Comparison of ENCODE assay signal across 8 cellular contexts in genomic region chr10:29646960-29647431, GRCh38.
DNase-seq lines count a peak whose midpoint lies in the region; ATAC-seq and TF ChIP-seq lines count a peak whose summit lies in the region.

No MANE protein-coding gene starts in this region.

- no peak for ATAC-seq in memory B cell (ENCODE audit: low read depth)
- ATAC-seq in HG03432 (IDR thresholded peaks at IDR 0.05; ENCODE audit: unreplicated experiment): no peak
- no peak for ATAC-seq in GM21619 (IDR thresholded peaks at IDR 0.05; ENCODE audit: unreplicated experiment)

- H3K36me3 Mint-ChIP-seq in activated T-cell treated with anti-CD3 and anti-CD28 coated beads, Interleukin-2, amount 50 U/mL, for 24 hours (ENCODE audit: low read depth): no peaks in the 10 kb centered on the region
- no peaks in the 10 kb centered on the region for H3K36me3 Mint-ChIP-seq in memory B cell

- DNase-seq in activated T-cell treated with anti-CD3 and anti-CD28 coated beads, Interleukin-2, amount 50 U/mL, for 24 hours: no peak
- DNase-seq in activated T-cell treated with anti-CD3 and anti-CD28 coated beads for 4 hours (no peak), memory B cell (ENCODE audit: low spot score in 2 of 2) (no peak), tibial artery (no peak), hypothalamus (lab: John Stamatoyannopoulos, UW) (no peak)
- DNase-seq in central memory CD4-positive, alpha-beta T cell: peak; percentile 23

- H3K4me3 ChIP-seq in tibial artery: peak overlapping the region in 1 of 2 donors; percentile 7

- peak overlapping the region; percentile 82 for H3K27ac Mint-ChIP-seq in activated T-cell treated with anti-CD3 and anti-CD28 coated beads, Interleukin-2, amount 50 U/mL, for 24 hours
- H3K27ac Mint-ChIP-seq in memory B cell: no peak overlapping the region

- H3K9me3 ChIP-seq in tibial artery: no peaks in the 10 kb centered on the region

- TF ChIP-seq CTCF in tibial artery (IDR thresholded peaks at IDR 0.05): no peak

- H3K27ac ChIP-seq in tibial artery: peak overlapping the region; percentile 77 to 86

- intact Hi-C loops in tibial artery (cut with DNase I; ENCODE audit: low total_unique reads): no loop called here

- peaks cover 0 to 5% (median 0%) of the 10 kb centered on the region in 3 donors for H3K36me3 ChIP-seq in tibial artery

- peaks cover 52% of the 10 kb centered on the region for H3K4me1 Mint-ChIP-seq in activated T-cell treated with anti-CD3 and anti-CD28 coated beads, Interleukin-2, amount 50 U/mL, for 24 hours (ENCODE audit: low read depth)
- peaks cover 7% of the 10 kb centered on the region for H3K4me1 Mint-ChIP-seq in memory B cell

- H3K27me3 ChIP-seq in tibial artery: no peaks in the 10 kb centered on the region

- peak overlapping the region; percentile 15 for H3K4me3 Mint-ChIP-seq in activated T-cell treated with anti-CD3 and anti-CD28 coated beads, Interleukin-2, amount 50 U/mL, for 24 hours
- H3K4me3 Mint-ChIP-seq in memory B cell: peak overlapping the region; percentile 4

- H3K4me1 ChIP-seq in tibial artery: peaks cover 0 to 93% (median 64%) of the 10 kb centered on the region in 4 donors

- no peaks in the 10 kb centered on the region for H3K27me3 Mint-ChIP-seq in activated T-cell treated with anti-CD3 and anti-CD28 coated beads, Interleukin-2, amount 50 U/mL, for 24 hours
- H3K27me3 Mint-ChIP-seq in memory B cell: no peaks in the 10 kb centered on the region

- no peaks in the 10 kb centered on the region for H3K9me3 Mint-ChIP-seq in activated T-cell treated with anti-CD3 and anti-CD28 coated beads, Interleukin-2, amount 50 U/mL, for 24 hours
- H3K9me3 Mint-ChIP-seq in memory B cell: peaks cover 2% of the 10 kb centered on the region
